In the genomic region with DNA sequence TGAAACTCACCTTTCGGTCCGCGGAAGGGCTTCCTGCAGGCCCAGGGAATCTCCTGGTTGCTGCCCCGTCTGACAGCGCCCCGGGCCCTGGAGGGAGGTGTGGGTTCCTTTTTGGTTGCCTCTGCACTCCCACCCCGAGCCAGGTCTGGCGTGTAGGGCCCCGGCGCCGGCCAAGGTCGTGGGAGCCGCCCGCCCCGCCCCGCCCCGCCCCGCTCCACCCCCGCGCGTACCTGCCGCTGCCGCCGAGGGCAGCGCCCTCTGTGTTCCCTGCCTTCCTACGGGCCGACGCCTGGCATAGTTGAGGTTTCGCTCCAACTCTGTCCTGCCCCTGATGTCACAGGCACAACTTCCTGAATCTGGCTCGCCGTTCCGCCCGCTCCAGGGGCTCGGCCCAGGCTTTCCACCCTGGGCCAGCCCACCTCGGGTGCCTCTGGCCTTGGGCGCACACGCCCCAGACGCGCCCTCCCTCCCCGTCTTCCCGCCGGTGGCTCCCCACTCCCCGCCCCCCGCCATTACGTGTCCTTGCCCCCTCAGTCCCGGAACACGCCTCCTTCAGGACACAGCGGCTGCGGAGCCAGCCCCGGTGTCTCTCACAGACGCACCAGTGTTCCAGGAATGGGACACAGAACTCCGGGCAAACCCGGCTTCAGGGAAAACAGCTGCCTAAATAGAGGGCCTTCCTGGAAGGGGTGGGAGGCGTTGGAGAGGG, we compare ENCODE assay signal across 8 cellular contexts. TPM values are rescaled to one million over a fixed set of nuclear protein-coding genes. Genes with fewer than 3 reads are reported as not detected.
DNase-seq lines count a peak whose midpoint lies in the region; ATAC-seq, FAIRE-seq and TF ChIP-seq lines count a peak whose summit lies in the region.

A gene (minus strand): TSS at position 147 of the 709 bp plus-strand sequence. CDS start 31,763 bp downstream, outside the sequence.

- H3K27me3 ChIP-seq in HepG2 (ENCODE audit: control insufficient read depth in 1 of 2, insufficient read depth in 2 of 2, low read length in 2 of 2): peaks cover 0 to 9% of the 10 kb centered on the region in 2 experiments; a peak in 2 of 5 replicates

- BruUV-seq in HepG2 (replicated peaks; lab: Mats Ljungman, UMichigan): no TSS peak

- TF ChIP-seq EP300 in HepG2 (IDR thresholded peaks at IDR 0.05; ENCODE audit: low read depth in 2 of 2, low read length in 2 of 2) (no peak), HepG2 (CRISPR knock-in tag; IDR thresholded peaks at IDR 0.05; ENCODE audit: borderline replicate concordance) (no peak)

- POLR2A ChIA-PET in HepG2 (lab: Yijun Ruan, JAX): no interaction called here

- H3K4me2 ChIP-seq in HepG2 (ENCODE audit: low read depth, low read length): peak within 1 kb of the TSS; percentile 82

- H3K4me1 ChIP-seq in HepG2 (ENCODE audit: insufficient read depth, low read length): peaks cover 21% of the 10 kb centered on the region

- no peaks in the 10 kb centered on the region for H3K36me3 ChIP-seq in HepG2 (replicated peaks in 1 of 2; ENCODE audit: control insufficient read depth in 1 of 2, insufficient read depth in 2 of 2, low read length in 2 of 2)

- DNase-seq in GM12892 (ENCODE audit: insufficient read length): peak; percentile 62
- no peak for DNase-seq in HFF-Myc (ENCODE audit: extremely low read depth, low read depth)
- DNase-seq in NCI-H1105 treated with DMSO at 0.1 percent for 48 hours (lab: John Stamatoyannopoulos, UW): peak; percentile 32
- peak; percentile 17 for DNase-seq in cerebellum (ENCODE audit: low spot score)
- peak; percentile 65 for DNase-seq in HepG2 (ENCODE audit: low spot score)
- peak; percentile 44 to 58 for DNase-seq in stimulated activated CD4-positive, alpha-beta T cell treated with anti-CD3 and anti-CD28 coated beads, Interleukin-4, amount 100 ng/mL, for 4 hours
- DNase-seq in GF-D8 (lab: John Stamatoyannopoulos, UW): no peak

- 2% methylated on average over 18 of the region's 54 CpGs for WGBS in HepG2 (ENCODE audit: low lambda C conversion rate)

- CTCF ChIA-PET in HepG2 (lab: Yijun Ruan, JAX; ENCODE audit: low intra/inter-chr PET ratio, low total read pairs): no interaction called here

- no peak for TF ChIP-seq RAD21 in HepG2 (CRISPR knock-in tag; IDR thresholded peaks at IDR 0.05)

- TF ChIP-seq CTCF in HFF-Myc (IDR thresholded peaks at IDR 0.05; ENCODE audit: low read depth, low read length, missing control alignments): no peak
- TF ChIP-seq CTCF in WI38 (IDR thresholded peaks at IDR 0.05; ENCODE audit: low read depth, low read length): no peak
- TF ChIP-seq CTCF in HepG2 (CRISPR knock-in tag; IDR thresholded peaks at IDR 0.05): peak; percentile 30

- in situ Hi-C loops in HepG2 (cut with HindIII; ENCODE audit: extremely low pct_ligation_motif_present, low pct_unique_long_range_greater_than_20kb): no loop called here

- H2AFZ ChIP-seq in HepG2 (ENCODE audit: low read length): no peak within 1 kb of the TSS

- ATAC-seq in HepG2: peak; percentile 93

- no peaks in the 10 kb centered on the region for H3K79me2 ChIP-seq in HepG2 (ENCODE audit: insufficient read depth, low read length)

- TF ChIP-seq POLR2A in GM12892 (IDR thresholded peaks at IDR 0.05; ENCODE audit: low read depth, low read length) (peak; percentile 78; the same call in 1 of the 2 replicates), HepG2 (IDR thresholded peaks at IDR 0.05; ENCODE audit: insufficient read depth in 1 of 2, low read depth in 2 of 2, low read length in 2 of 2) (no peak)

- H3K27ac ChIP-seq in HepG2 (ENCODE audit: extremely low read length, insufficient read depth, low read length): no peak within 1 kb of the TSS

- H3K9me3 ChIP-seq in HepG2 (ENCODE audit: low read length): no peaks in the 10 kb centered on the region

- H4K20me1 ChIP-seq in HepG2 (ENCODE audit: insufficient read depth, low read length): no peaks in the 10 kb centered on the region

- intact Hi-C loops in HepG2 (cut with micrococcal nuclease; ENCODE audit: unreplicated experiment): loop anchor here (5.0 kb wide), 1 partner anchor 40 kb away; no protein-coding TSS in a partner anchor

- 0 out of 2 replicates have a peak within 1 kb of the TSS, but pooled peaks have one; percentile 0 for H3K9ac ChIP-seq in HepG2 (ENCODE audit: insufficient read depth, low read depth, low read length)

- FAIRE-seq in GM12892 (lab: Jason Lieb, UNC) (peak; percentile 94), HepG2 (lab: Jason Lieb, UNC) (no peak)

- H3K4me3 ChIP-seq in HFF-Myc (replicated peaks; ENCODE audit: low read depth, low read length) (peak within 1 kb of the TSS; percentile 30), WI38 (ENCODE audit: low read depth, low read length) (peak within 1 kb of the TSS; percentile 51), HepG2 (replicated peaks in 1 of 3; ENCODE audit: insufficient read depth in 1 of 3, low read depth in 2 of 3, low read length in 3 of 3) (peak within 1 kb of the TSS; percentile 46 to 66 (median 59); a peak in 5 of 6 replicates)

TF ChIP-seq in HepG2, 621 proteins besides CTCF, POLR2A, EP300 and RAD21 (continues in another document):
- TF ChIP-seq, protein P1, sequence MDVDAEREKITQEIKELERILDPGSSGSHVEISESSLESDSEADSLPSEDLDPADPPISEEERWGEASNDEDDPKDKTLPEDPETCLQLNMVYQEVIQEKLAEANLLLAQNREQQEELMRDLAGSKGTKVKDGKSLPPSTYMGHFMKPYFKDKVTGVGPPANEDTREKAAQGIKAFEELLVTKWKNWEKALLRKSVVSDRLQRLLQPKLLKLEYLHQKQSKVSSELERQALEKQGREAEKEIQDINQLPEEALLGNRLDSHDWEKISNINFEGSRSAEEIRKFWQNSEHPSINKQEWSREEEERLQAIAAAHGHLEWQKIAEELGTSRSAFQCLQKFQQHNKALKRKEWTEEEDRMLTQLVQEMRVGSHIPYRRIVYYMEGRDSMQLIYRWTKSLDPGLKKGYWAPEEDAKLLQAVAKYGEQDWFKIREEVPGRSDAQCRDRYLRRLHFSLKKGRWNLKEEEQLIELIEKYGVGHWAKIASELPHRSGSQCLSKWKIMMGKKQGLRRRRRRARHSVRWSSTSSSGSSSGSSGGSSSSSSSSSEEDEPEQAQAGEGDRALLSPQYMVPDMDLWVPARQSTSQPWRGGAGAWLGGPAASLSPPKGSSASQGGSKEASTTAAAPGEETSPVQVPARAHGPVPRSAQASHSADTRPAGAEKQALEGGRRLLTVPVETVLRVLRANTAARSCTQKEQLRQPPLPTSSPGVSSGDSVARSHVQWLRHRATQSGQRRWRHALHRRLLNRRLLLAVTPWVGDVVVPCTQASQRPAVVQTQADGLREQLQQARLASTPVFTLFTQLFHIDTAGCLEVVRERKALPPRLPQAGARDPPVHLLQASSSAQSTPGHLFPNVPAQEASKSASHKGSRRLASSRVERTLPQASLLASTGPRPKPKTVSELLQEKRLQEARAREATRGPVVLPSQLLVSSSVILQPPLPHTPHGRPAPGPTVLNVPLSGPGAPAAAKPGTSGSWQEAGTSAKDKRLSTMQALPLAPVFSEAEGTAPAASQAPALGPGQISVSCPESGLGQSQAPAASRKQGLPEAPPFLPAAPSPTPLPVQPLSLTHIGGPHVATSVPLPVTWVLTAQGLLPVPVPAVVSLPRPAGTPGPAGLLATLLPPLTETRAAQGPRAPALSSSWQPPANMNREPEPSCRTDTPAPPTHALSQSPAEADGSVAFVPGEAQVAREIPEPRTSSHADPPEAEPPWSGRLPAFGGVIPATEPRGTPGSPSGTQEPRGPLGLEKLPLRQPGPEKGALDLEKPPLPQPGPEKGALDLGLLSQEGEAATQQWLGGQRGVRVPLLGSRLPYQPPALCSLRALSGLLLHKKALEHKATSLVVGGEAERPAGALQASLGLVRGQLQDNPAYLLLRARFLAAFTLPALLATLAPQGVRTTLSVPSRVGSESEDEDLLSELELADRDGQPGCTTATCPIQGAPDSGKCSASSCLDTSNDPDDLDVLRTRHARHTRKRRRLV (CRISPR knock-in tag; IDR thresholded peaks at IDR 0.05): no peak
- TF ChIP-seq ZNF777 (CRISPR knock-in tag; IDR thresholded peaks at IDR 0.05): peak; percentile 34; the same call in 1 of the 2 replicates
- TF ChIP-seq ZNF773 (CRISPR knock-in tag; IDR thresholded peaks at IDR 0.05; ENCODE audit: borderline replicate concordance): no peak
- no peak for TF ChIP-seq RORA (CRISPR knock-in tag; IDR thresholded peaks at IDR 0.05)
- TF ChIP-seq KLF15 (CRISPR knock-in tag; IDR thresholded peaks at IDR 0.05; ENCODE audit: borderline replicate concordance): no peak
- peak; percentile 16 for TF ChIP-seq HNRNPK (IDR thresholded peaks at IDR 0.05; ENCODE audit: low read depth, low read length, poor library complexity, severe bottlenecking)
- TF ChIP-seq ELF1 (CRISPR knock-in tag; IDR thresholded peaks at IDR 0.05): 0 out of 2 replicates have a peak, but pooled peaks have one; percentile 29
- no peak for TF ChIP-seq KLF11 (CRISPR knock-in tag; IDR thresholded peaks at IDR 0.05)

RNA-seq across cellular contexts. Expression of the gene that starts here (rescaled TPM):
- polyA plus RNA-seq in GM12892 (2012; ENCODE audit: missing spikeins): 11.6 TPM
- total RNA-seq in cerebellum (1.00 TPM), HepG2 (2016; rRNA removed; fragmentation: Illumina TruSeq; extraction: Trizol) (0.24 and 0.63 TPM in 2 replicates)
- total RNA-seq in HepG2 (2016; cell fraction: cytosol; rRNA removed; fragmentation: Illumina TruSeq; extraction: Trizol; ENCODE audit: low read depth): 0.09 TPM in 1 of 2 replicates, not detected in the other
- 0.37 and 0.39 TPM in 2 replicates for total RNA-seq in HepG2 (2016; cell fraction: insoluble cytoplasmic fraction; rRNA removed; fragmentation: Illumina TruSeq; extraction: Trizol)
- 0.15 and 0.62 TPM in 2 replicates for total RNA-seq in HepG2 (2016; cell fraction: membrane; rRNA removed; fragmentation: Illumina TruSeq; extraction: Trizol)
- total RNA-seq in HepG2 (2016; cell fraction: nucleus; rRNA removed; fragmentation: Illumina TruSeq; extraction: Trizol): 0.37 and 0.50 TPM in 2 replicates
- 0.22 and 0.26 TPM in 2 replicates for polyA plus RNA-seq in HepG2 (2011; rRNA removed)
- polyA plus RNA-seq in HepG2 (2011; cell fraction: cytosol; rRNA removed): 0.31 and 0.58 TPM in 2 replicates
- polyA plus RNA-seq in HepG2 (2011; cell fraction: nucleus; rRNA removed): 0.21 and 0.27 TPM in 2 replicates
- polyA plus RNA-seq in HepG2 (2012): 0.12 and 0.19 TPM in 2 replicates
- polyA plus RNA-seq in HepG2 (2016; cell fraction: cytosol; fragmentation: Illumina TruSeq; extraction: Trizol; ENCODE audit: low read depth): 0.07 and 0.11 TPM in 2 replicates
- polyA plus RNA-seq in HepG2 (2016; cell fraction: insoluble cytoplasmic fraction; fragmentation: Illumina TruSeq; extraction: Trizol; ENCODE audit: low read depth): 0.49 and 0.85 TPM in 2 replicates
- 0.15 and 0.27 TPM in 2 replicates for polyA plus RNA-seq in HepG2 (2016; cell fraction: membrane; fragmentation: Illumina TruSeq; extraction: Trizol; ENCODE audit: low read depth)
- polyA plus RNA-seq in HepG2 (2016; cell fraction: nucleus; fragmentation: Illumina TruSeq; extraction: Trizol; ENCODE audit: insufficient read depth, low read depth): 0.45 and 0.57 TPM in 2 replicates
- polyA minus RNA-seq in HepG2 (2011; rRNA and poly(A)+ RNA removed; ENCODE audit: low replicate concordance): 0.44 and 15.3 TPM in 2 replicates
- 0.88 and 0.89 TPM in 2 replicates for polyA minus RNA-seq in HepG2 (2011; cell fraction: cytosol; rRNA and poly(A)+ RNA removed)
- polyA minus RNA-seq in HepG2 (2011; cell fraction: nucleus; rRNA and poly(A)+ RNA removed): 0.25 and 0.39 TPM in 2 replicates

Comparison
In these comparisons a context has a peak if more than half of its experiments do, and no peak if none do; other contexts are left out.
1. Peak in DNase-seq in cerebellum; RNA of the gene not detected or under 1 TPM.
2. DNase-seq: peak in GM12892 (single experiment), NCI-H1105 treated with DMSO at 0.1 percent for 48 hours (single experiment), HepG2 (single experiment) and stimulated activated CD4-positive, alpha-beta T cell treated with anti-CD3 and anti-CD28 coated beads, Interleukin-4, amount 100 ng/mL, for 4 hours (2 of 2); none in HFF-Myc (single experiment) and GF-D8 (single experiment).
3. Peak in every context shown above with its lines, with median percentiles within 50 percentile points of each other: H3K4me3 ChIP-seq.